In genomic region chr2:158178646-158179045, GRCh38 we compare ENCODE assay signal across 21 cellular contexts.
"Had no signal": no experiment of that assay in that cellular context is flagged by ENCODE, and none has a peak within 500 bp of the region (broad histone marks: within the 10 kb centered on the region; RNA-seq: fewer than 3 reads in every experiment).

No MANE protein-coding gene starts in this region.

- DNase-seq: activated B cell treated with CpG ODN at 0.5 μM for 24 hours; activated CD4-positive, alpha-beta memory T cell treated with anti-CD3 and anti-CD28 coated beads for 36 hours; activated CD4-positive, alpha-beta T cell treated with anti-CD3 and anti-CD28 coated beads for 4 hours; activated gamma-delta T cell treated with Interleukin-2 at 50 U/mL for 16 hours; activated T-cell treated with anti-CD3 and anti-CD28 coated beads for 4 hours; adrenal gland; cerebellar nuclear complex; cortex of kidney; effector CD4-positive, alpha-beta T cell; heart left ventricle; kidney; spleen; stimulated activated naive CD4-positive, alpha-beta T cell treated with Interleukin-2 at 50 U/mL for 16 hours; substantia nigra had no signal

- H3K36me3 ChIP-seq: adrenal gland, gastroesophageal sphincter, heart left ventricle, spleen, tibial nerve, vagina had no signal

- H3K9me3 ChIP-seq: adrenal gland, gastroesophageal sphincter, heart left ventricle, spleen, tibial nerve, vagina had no signal

- H3K4me1 ChIP-seq: adrenal gland, vagina had no signal

- H3K27ac ChIP-seq: adrenal gland, gastroesophageal sphincter, heart left ventricle, spleen, tibial nerve, vagina had no signal

- H3K27me3 ChIP-seq: adrenal gland, gastroesophageal sphincter, heart left ventricle, tibial nerve, vagina had no signal

- ATAC-seq: activated naive CD4-positive, alpha-beta T cell treated with anti-CD3 and anti-CD28 coated beads, Interleukin-2, amount 50 U/mL, for 72 hours; esophagus mucosa; gastroesophageal sphincter; heart left ventricle; natural killer cell treated with Interleukin-12 subunit alpha and Interleukin-12 subunit beta and Interleukin-15 and Interleukin-18, amount 100 ng/mL, for 72 hours had no signal

- H3K4me3 ChIP-seq: adrenal gland, gastroesophageal sphincter, heart left ventricle, lung, spleen, tibial nerve, vagina had no signal
